22 cellular contexts compared by ENCODE assay signal in genomic region chr6:98458713-98459112, GRCh38.
DNase-seq lines count a peak whose midpoint lies in the region; FAIRE-seq lines count a peak whose summit lies in the region.
"Had no signal": no experiment of that assay in that cellular context is flagged by ENCODE, and none has a peak within 500 bp of the region (broad histone marks: within the 10 kb centered on the region; RNA-seq: fewer than 3 reads in every experiment).

No MANE protein-coding gene starts in this region.

- peak; percentile 95 for FAIRE-seq in frontal cortex (lab: Jason Lieb, UNC)
- FAIRE-seq: A204.1, HTR-8/SVneo, RCC 7860 had no signal

- no peaks in the 10 kb centered on the region for H3K9me3 ChIP-seq in neuron (ENCODE audit: low read length)
- H3K9me3 ChIP-seq: SJCRH30 had no signal

- peak overlapping the region; percentile 98 for H3K27ac ChIP-seq in angular gyrus (ENCODE audit: low read depth, low read length)
- peak overlapping the region; percentile 96 for H3K27ac ChIP-seq in temporal lobe (ENCODE audit: low read depth, low read length)
- H3K27ac ChIP-seq: SJCRH30 had no signal

- no peak overlapping the region for H3K4me3 ChIP-seq in neuron (ENCODE audit: low read length)
- H3K4me3 ChIP-seq: GM23338, SJCRH30 had no signal

- peaks cover 23% of the 10 kb centered on the region for H3K4me1 ChIP-seq in neuron (ENCODE audit: insufficient read depth, low read length)
- H3K4me1 ChIP-seq: SJCRH30 had no signal

- peak overlapping the region; percentile 35 for H2AFZ ChIP-seq in neuron (ENCODE audit: low read depth, low read length)
- H2AFZ ChIP-seq: GM23338 had no signal

- H3K27me3 ChIP-seq in neuron (ENCODE audit: insufficient read depth, low read length) = no peaks in the 10 kb centered on the region
- H3K27me3 ChIP-seq: SJCRH30 had no signal

- DNase-seq in frontal cortex (ENCODE audit: low spot score in 2 of 2) (peak; percentile 1 to 2), NOMO-1 treated with dmso at 0.1 percent for 144 hours (lab: John Stamatoyannopoulos, UW; ENCODE audit: unreplicated experiment) (no peak), NOMO-1 treated with DMSO at 0.1 percent for 48 hours (lab: John Stamatoyannopoulos, UW; ENCODE audit: unreplicated experiment) (no peak)
- no peak for DNase-seq in stimulated activated CD4-positive, alpha-beta T cell treated with anti-CD3 and anti-CD28 coated beads, Interleukin-4, amount 100 ng/mL, for 1 hour
- DNase-seq: DMS79, HCEC 1CT, KG1, NCI-H1092, NCI-H1436 treated with DMSO at 0.1 percent for 48 hours, NCI-H1930, NCI-H2227 treated with DMSO at 0.1 percent for 48 hours, NCI-H510A, NCI-H82, OCI-M1, SJCRH30 had no signal

- H3K36me3 ChIP-seq in neuron (ENCODE audit: insufficient read depth, low read length) = no peaks in the 10 kb centered on the region
- H3K36me3 ChIP-seq: SJCRH30 had no signal

Comparison
In these comparisons a context has a peak if more than half of its experiments do, and no peak if none do; other contexts are left out.
1. DNase-seq: peak in frontal cortex (2 of 2); none in NOMO-1 treated with dmso at 0.1 percent for 144 hours (single experiment), stimulated activated CD4-positive, alpha-beta T cell treated with anti-CD3 and anti-CD28 coated beads, Interleukin-4, amount 100 ng/mL, for 1 hour (single experiment) and NOMO-1 treated with DMSO at 0.1 percent for 48 hours (single experiment).